ENCODE assay signal across 18 cellular contexts in the genomic region with DNA sequence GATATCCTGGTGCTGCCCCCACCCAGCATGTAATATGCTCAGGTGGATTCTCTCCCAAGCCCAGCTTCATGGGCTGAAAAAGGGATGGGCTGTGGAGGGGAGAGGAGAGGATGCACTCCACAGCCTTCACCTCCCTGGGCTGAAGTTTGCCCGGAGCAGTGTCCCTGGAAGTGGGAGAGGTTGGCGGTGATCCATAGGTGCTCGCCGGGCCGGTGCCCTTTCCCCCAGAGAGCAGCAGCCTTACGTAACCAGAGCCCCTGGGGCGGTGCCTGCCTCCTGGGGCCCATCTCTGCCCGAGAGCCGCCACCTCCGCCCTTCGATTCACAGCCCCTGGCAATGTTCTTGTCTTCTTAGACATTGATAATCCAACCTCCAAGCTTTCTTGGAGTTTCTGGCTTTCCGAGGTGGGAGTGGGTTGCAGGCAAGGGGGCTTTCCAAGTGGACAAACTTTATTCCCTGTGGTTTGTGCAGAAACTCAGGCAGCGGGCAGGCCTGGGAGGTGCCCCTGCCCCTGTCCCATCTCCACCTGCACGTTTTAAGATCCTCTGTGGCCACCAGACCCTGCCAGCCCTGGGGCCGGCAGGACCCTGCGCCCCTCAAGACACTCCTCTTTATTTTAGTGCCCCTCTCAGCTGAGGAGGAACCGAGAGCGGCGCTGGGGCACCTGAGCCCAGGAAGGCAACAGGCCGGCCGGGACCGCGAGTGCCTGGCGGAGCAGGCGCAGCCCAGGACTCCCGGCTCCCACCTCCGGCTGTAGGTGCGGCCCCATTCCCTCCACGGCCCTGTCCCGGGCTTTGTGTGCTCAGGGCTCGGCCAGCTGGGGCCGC. TPM values are rescaled to one million over a fixed set of nuclear protein-coding genes. Genes with fewer than 3 reads are reported as not detected.
DNase-seq lines count a peak whose midpoint lies in the region; ATAC-seq, FAIRE-seq and TF ChIP-seq lines count a peak whose summit lies in the region.
"Had no signal": no experiment of that assay in that cellular context is flagged by ENCODE, and none has a peak within 500 bp of the region (broad histone marks: within the 10 kb centered on the region; RNA-seq: fewer than 3 reads in every experiment).

No MANE protein-coding gene starts in this region.

- no TSS peak for BruUV-seq in OCI-LY7 (replicated peaks; lab: Mats Ljungman, UMichigan)

- H2AFZ ChIP-seq in OCI-LY7 (ENCODE audit: low read length), result no peak overlapping the region

- peak; percentile 13; the same call in 1 of the 2 replicates for TF ChIP-seq POLR2A in Raji (IDR thresholded peaks at IDR 0.05; ENCODE audit: insufficient read depth, low read depth, low read length)

- no peak for ATAC-seq in HG02571 (IDR thresholded peaks at IDR 0.05; ENCODE audit: unreplicated experiment)
- ATAC-seq: T-helper 17 cell had no signal

- intact Hi-C loops in kidney (cut with DNase I), result no loop called here
- intact Hi-C loops in OCI-LY7 (cut with micrococcal nuclease; ENCODE audit: unreplicated experiment), result no loop called here

- H3K4me3 ChIP-seq in HEK293 (ENCODE audit: low read depth, low read length) (no peak overlapping the region), kidney (ENCODE audit: low read length in 2 of 2) (peak overlapping the region in 1 of 2 donors; percentile 39), skeletal muscle tissue (ENCODE audit: low read length in 3 of 3) (peak overlapping the region in 2 of 3 donors; percentile 9 to 61), OCI-LY7 (ENCODE audit: low read depth, low read length, poor library complexity, severe bottlenecking) (no peak overlapping the region)

- no peaks in the 10 kb centered on the region for H3K9me3 ChIP-seq in HEK293 (ENCODE audit: control insufficient read depth, insufficient read depth, low read depth, low read length)
- no peaks in the 10 kb centered on the region for H3K9me3 ChIP-seq in kidney (ENCODE audit: control insufficient read depth in 1 of 2, low read length in 2 of 2)
- no peaks in the 10 kb centered on the region for H3K9me3 ChIP-seq in skeletal muscle tissue (ENCODE audit: control insufficient read depth in 3 of 3, low read length in 3 of 3)
- no peaks in the 10 kb centered on the region for H3K9me3 ChIP-seq in OCI-LY7 (ENCODE audit: low read length)
- H3K9me3 ChIP-seq: BE2C had no signal

- POLR2A ChIA-PET in HEK293 (lab: Yijun Ruan, JAX), result interaction anchor here (1.5 kb wide), 1 partner anchor 9 kb away, joined by 3 read pairs; no protein-coding TSS in a partner anchor
- POLR2A ChIA-PET in OCI-LY7 (lab: Charles Lee), result no interaction called here

- no peak for TF ChIP-seq CTCF in HEK293 (tag by site-specific recombination; IDR thresholded peaks at IDR 0.05)
- no peak for TF ChIP-seq CTCF in kidney (IDR thresholded peaks at IDR 0.05; ENCODE audit: borderline replicate concordance, extremely low read depth, insufficient read depth)
- TF ChIP-seq CTCF in OCI-LY7 (conservative IDR thresholded peaks at IDR 0.05; ENCODE audit: low read length), result no peak

- peak overlapping the region in 1 of 2 donors; percentile 58 for H3K9ac ChIP-seq in kidney (ENCODE audit: low read length in 2 of 2)
- peak overlapping the region; percentile 43 to 88 (median 45) for H3K9ac ChIP-seq in skeletal muscle tissue (ENCODE audit: low read depth in 1 of 3, low read length in 3 of 3)

- in situ Hi-C loops in G401 (cut with HindIII; ENCODE audit: low sequenced_read_pairs), result no loop called here

- CTCF ChIA-PET in HEK293 (lab: Yijun Ruan, JAX), result no interaction called here
- CTCF ChIA-PET in OCI-LY7 (lab: Charles Lee; ENCODE audit: unreplicated experiment), result no interaction called here

- no peak overlapping the region for H3K4me2 ChIP-seq in OCI-LY7 (ENCODE audit: low read length)

- H3K9me2 ChIP-seq in OCI-LY7 (ENCODE audit: insufficient read depth, low read length), result no peaks in the 10 kb centered on the region

- no peaks in the 10 kb centered on the region for H3K27me3 ChIP-seq in skeletal muscle tissue (ENCODE audit: control insufficient read depth in 3 of 3, insufficient read depth in 3 of 3, low read length in 3 of 3)
- H3K27me3 ChIP-seq: BE2C had no signal

- DNase-seq in kidney, result no peak
- no peak for DNase-seq in OCI-LY7 (ENCODE audit: low spot score)
- DNase-seq in DMS 273 treated with DMSO at 0.1 percent for 48 hours (lab: John Stamatoyannopoulos, UW), result no peak
- DNase-seq in G401 (ENCODE audit: low spot score), result no peak
- DNase-seq: activated T-cell treated with anti-CD3 and anti-CD28 coated beads for 4 hours, BE2C, cortex of kidney, midbrain, NCI-H1417 treated with DMSO at 0.1 percent for 48 hours, NCI-H510A, posterior cingulate gyrus, T-helper 17 cell had no signal

- H4K20me1 ChIP-seq in OCI-LY7 (ENCODE audit: insufficient read depth, low read length), result no peaks in the 10 kb centered on the region

- no peak for FAIRE-seq in kidney (lab: Jason Lieb, UNC)
- FAIRE-seq: GM12892, RCC 7860 had no signal

- H3K27ac ChIP-seq in HEK293 (ENCODE audit: extremely low read depth, low read depth, low read length), result peak overlapping the region; percentile 31; the same call in 1 of the 2 replicates
- H3K27ac ChIP-seq in kidney (ENCODE audit: low read depth in 2 of 2, low read length in 2 of 2), result peak overlapping the region; percentile 67 to 78
- peak overlapping the region; percentile 56 for H3K27ac ChIP-seq in skeletal muscle tissue (ENCODE audit: low read depth, low read length)
- no peak overlapping the region for H3K27ac ChIP-seq in OCI-LY7 (ENCODE audit: low read depth, low read length, poor library complexity, severe bottlenecking)

- peaks cover 0 to 7% of the 10 kb centered on the region in 2 experiments; a peak in 2 of 3 replicates for H3K36me3 ChIP-seq in HEK293 (ENCODE audit: control insufficient read depth in 2 of 2, insufficient read depth in 1 of 2, low read length in 2 of 2)
- H3K36me3 ChIP-seq in kidney (ENCODE audit: control insufficient read depth in 1 of 2, insufficient read depth in 2 of 2, low read length in 2 of 2), result no peaks in the 10 kb centered on the region
- H3K36me3 ChIP-seq in skeletal muscle tissue (ENCODE audit: control insufficient read depth in 3 of 3, insufficient read depth in 3 of 3, low read length in 3 of 3), result peaks cover 0 to 7% (median 2%) of the 10 kb centered on the region in 3 donors
- no peaks in the 10 kb centered on the region; the same call in 1 of the 2 replicates for H3K36me3 ChIP-seq in OCI-LY7 (ENCODE audit: insufficient read depth, low read length)
- H3K36me3 ChIP-seq: BE2C had no signal

- H3K79me2 ChIP-seq in OCI-LY7 (ENCODE audit: insufficient read depth, low read depth, low read length), result peaks cover 4% of the 10 kb centered on the region; the same call in 1 of the 2 replicates

- peaks cover 9% of the 10 kb centered on the region; the same call in 1 of the 2 replicates for H3K4me1 ChIP-seq in HEK293 (ENCODE audit: control insufficient read depth, insufficient read depth, low read length)
- H3K4me1 ChIP-seq in kidney (ENCODE audit: control insufficient read depth in 1 of 2, insufficient read depth in 1 of 2, low read depth in 1 of 2, low read length in 2 of 2), result peaks cover 12 to 42% of the 10 kb centered on the region in 2 donors
- peaks cover 52 to 67% (median 62%) of the 10 kb centered on the region in 3 donors for H3K4me1 ChIP-seq in skeletal muscle tissue (ENCODE audit: control insufficient read depth in 3 of 3, insufficient read depth in 3 of 3, low read length in 3 of 3)
- H3K4me1 ChIP-seq in OCI-LY7 (ENCODE audit: insufficient read depth, low read length, poor library complexity, severe bottlenecking), result peaks cover 37% of the 10 kb centered on the region

TF ChIP-seq in HEK293, 187 proteins besides CTCF, POLR2A, EP300 and RAD21 (continues in another document):
- peak; percentile 48; the same call in 1 of the 2 replicates for TF ChIP-seq IKZF3 (tag by site-specific recombination; IDR thresholded peaks at IDR 0.05)
- TF ChIP-seq ZBTB8A (tag by site-specific recombination; IDR thresholded peaks at IDR 0.05), result peak; percentile 90
- 0 out of 2 replicates have a peak, but pooled peaks have one; percentile 13 for TF ChIP-seq SP2 (tag by site-specific recombination; IDR thresholded peaks at IDR 0.05)
- TF ChIP-seq ZBTB20 (tag by site-specific recombination; IDR thresholded peaks at IDR 0.05), result peak; percentile 19; the same call in 1 of the 2 replicates
- no peak for TF ChIP-seq ZNF426 (tag by site-specific recombination; IDR thresholded peaks at IDR 0.05)
- TF ChIP-seq ZFP69B (tag by site-specific recombination; IDR thresholded peaks at IDR 0.05), result peak; percentile 48; the same call in 1 of the 2 replicates
- no peak for TF ChIP-seq ZNF202 (tag by site-specific recombination; IDR thresholded peaks at IDR 0.05; ENCODE audit: borderline replicate concordance)
- peak; percentile 68 for TF ChIP-seq ZIC2 (tag by site-specific recombination; IDR thresholded peaks at IDR 0.05)
- TF ChIP-seq KLF7 (tag by site-specific recombination; IDR thresholded peaks at IDR 0.05; ENCODE audit: borderline replicate concordance), result no peak
- peak; percentile 91 for TF ChIP-seq ZNF423 (tag by site-specific recombination; IDR thresholded peaks at IDR 0.05)

RNA-seq across cellular contexts. Expression of a gene that starts 3.1 kb away (rescaled TPM):
- total RNA-seq in kidney (51.6 TPM), skeletal muscle tissue (6.3 TPM), OCI-LY7 (2022) (143 and 153 TPM in 2 replicates)
- polyA plus RNA-seq in kidney (ENCODE audit: insufficient read depth, low read depth, low replicate concordance), result 10.6 TPM
- 77.6 and 110 TPM in 2 replicates for total RNA-seq in OCI-LY7 (2014; rRNA removed; shearing (Covaris generic))
- total RNA-seq in G401 (2014; rRNA removed; shearing (Covaris generic)), result 25.0 and 39.8 TPM in 2 replicates

RNA-seq across cellular contexts. Expression of a gene that starts 4.4 kb away (rescaled TPM):
- total RNA-seq in kidney (36.9 TPM), skeletal muscle tissue (20.4 TPM), OCI-LY7 (2022) (47.8 and 64.1 TPM in 2 replicates)
- polyA plus RNA-seq in kidney (ENCODE audit: insufficient read depth, low read depth, low replicate concordance), result 265 TPM
- total RNA-seq in OCI-LY7 (2014; rRNA removed; shearing (Covaris generic)), result 62.8 and 63.2 TPM in 2 replicates
- total RNA-seq in G401 (2014; rRNA removed; shearing (Covaris generic)), result 65.4 and 108 TPM in 2 replicates

RNA-seq across cellular contexts. Expression of a gene that starts 10.0 kb away (rescaled TPM):
- total RNA-seq in kidney, result 44.2 TPM
- 183 TPM for polyA plus RNA-seq in kidney (ENCODE audit: insufficient read depth, low read depth, low replicate concordance)
- total RNA-seq in skeletal muscle tissue, result 32.4 TPM
- total RNA-seq in OCI-LY7 (2014; rRNA removed; shearing (Covaris generic)), result 135 and 152 TPM in 2 replicates
- 83.9 and 99.0 TPM in 2 replicates for total RNA-seq in OCI-LY7 (2022)
- total RNA-seq in G401 (2014; rRNA removed; shearing (Covaris generic)), result 119 and 161 TPM in 2 replicates

RNA-seq across cellular contexts. Expression of a gene that starts 15.3 kb away (rescaled TPM):
- 0.69 TPM for total RNA-seq in kidney
- polyA plus RNA-seq in kidney (ENCODE audit: insufficient read depth, low read depth, low replicate concordance), result 1.8 TPM
- 0.52 TPM for total RNA-seq in skeletal muscle tissue
- 0.46 and 0.47 TPM in 2 replicates for total RNA-seq in OCI-LY7 (2014; rRNA removed; shearing (Covaris generic))
- 0.81 and 1.2 TPM in 2 replicates for total RNA-seq in OCI-LY7 (2022)
- 44.6 and 64.4 TPM in 2 replicates for total RNA-seq in G401 (2014; rRNA removed; shearing (Covaris generic))

RNA-seq across cellular contexts. Expression of a gene that starts 21.9 kb away (rescaled TPM):
- total RNA-seq in kidney (117 TPM), skeletal muscle tissue (14.1 TPM), OCI-LY7 (2022) (129 and 133 TPM in 2 replicates)
- polyA plus RNA-seq in kidney (ENCODE audit: insufficient read depth, low read depth, low replicate concordance), result 90.5 TPM
- 129 and 136 TPM in 2 replicates for total RNA-seq in OCI-LY7 (2014; rRNA removed; shearing (Covaris generic))
- total RNA-seq in G401 (2014; rRNA removed; shearing (Covaris generic)), result 83.4 and 104 TPM in 2 replicates

Comparison
In these comparisons a context has a peak if more than half of its experiments do, and no peak if none do; other contexts are left out.
1. H3K4me3 ChIP-seq: peak in skeletal muscle tissue (2 of 3); none in HEK293 (single experiment) and OCI-LY7 (single experiment).